1 cellular context compared by ENCODE assay signal in genomic region chr16:56931769-56932587, GRCh38.
TF ChIP-seq lines count a peak whose summit lies in the region.

HERPUD1 (plus strand) TSS chr16:56932142; CDS start chr16:56932245, 103 bp downstream.

TF ChIP-seq in K562, 482 proteins besides CTCF, POLR2A, EP300 and RAD21 (continued from another document and continues in another):
- TF ChIP-seq BCOR (IDR thresholded peaks at IDR 0.05) = no peak
- no peak for TF ChIP-seq HOXB6 (CRISPR knock-in tag; IDR thresholded peaks at IDR 0.05; ENCODE audit: borderline replicate concordance)
- TF ChIP-seq ZNF282 (CRISPR knock-in tag; IDR thresholded peaks at IDR 0.05) = 0 out of 2 replicates have a peak, but pooled peaks have one; percentile 71
- TF ChIP-seq USF1 (CRISPR knock-in tag; IDR thresholded peaks at IDR 0.05) = peak; percentile 94
- TF ChIP-seq CAMTA2 (CRISPR knock-in tag; conservative IDR thresholded peaks at IDR 0.05) = no peak
- TF ChIP-seq MTA1 (IDR thresholded peaks at IDR 0.05; ENCODE audit: borderline replicate concordance) = peak; percentile 77
- TF ChIP-seq L3MBTL2 (IDR thresholded peaks at IDR 0.05) = peak; percentile 94
- TF ChIP-seq ZNF717 (CRISPR knock-in tag; IDR thresholded peaks at IDR 0.05) = no peak
- TF ChIP-seq POLR2AphosphoS2 (IDR thresholded peaks at IDR 0.05; ENCODE audit: low read length) = peak; percentile 83; the same call in 1 of the 2 replicates
- peak in 1 of 2 experiments; percentile 80; a peak in 2 of 4 replicates for TF ChIP-seq SRF (CRISPR knock-in tag; IDR thresholded peaks at IDR 0.05)
- TF ChIP-seq USF2 (CRISPR knock-in tag; IDR thresholded peaks at IDR 0.05) = peak; percentile 91
- peak; percentile 38 for TF ChIP-seq ATF1 (CRISPR knock-in tag; IDR thresholded peaks at IDR 0.05)
- TF ChIP-seq ATF1 (tag; IDR thresholded peaks at IDR 0.05) = peak; percentile 97
- peak; percentile 25; the same call in 1 of the 2 replicates for TF ChIP-seq IRF1 (CRISPR knock-in tag; IDR thresholded peaks at IDR 0.05; ENCODE audit: borderline replicate concordance)
- peak; percentile 100 for TF ChIP-seq HNRNPL (IDR thresholded peaks at IDR 0.05; ENCODE audit: low read depth, low read length)
- 0 out of 2 replicates have a peak, but pooled peaks have one; percentile 3 for TF ChIP-seq NKRF (IDR thresholded peaks at IDR 0.05; ENCODE audit: borderline replicate concordance)
- peak; percentile 87 for TF ChIP-seq CREB1 (IDR thresholded peaks at IDR 0.05)
- TF ChIP-seq CREB1 (CRISPR knock-in tag; IDR thresholded peaks at IDR 0.05) = peak; percentile 90
- TF ChIP-seq BHLHE40 (IDR thresholded peaks at IDR 0.05; ENCODE audit: low read length) = peak; percentile 90
- peak; percentile 94 for TF ChIP-seq KDM5B (IDR thresholded peaks at IDR 0.05; ENCODE audit: insufficient replicate concordance, low read depth, low read length)
- no peak for TF ChIP-seq E2F8 (IDR thresholded peaks at IDR 0.05; ENCODE audit: low read depth, partially characterized antibody)
- peak; percentile 89 for TF ChIP-seq JUND (IDR thresholded peaks at IDR 0.05; ENCODE audit: borderline replicate concordance, low read depth, low read length)
- TF ChIP-seq JUND (tag; IDR thresholded peaks at IDR 0.05; ENCODE audit: borderline replicate concordance, low read depth, low read length) = peak; percentile 71; the same call in 1 of the 3 replicates
- TF ChIP-seq ZNF124 (CRISPR knock-in tag; IDR thresholded peaks at IDR 0.05) = no peak
- TF ChIP-seq NFE2L1 (tag; IDR thresholded peaks at IDR 0.05; ENCODE audit: borderline replicate concordance, low read depth) = no peak
- peak; percentile 12; the same call in 1 of the 2 replicates for TF ChIP-seq SIN3B (IDR thresholded peaks at IDR 0.05; ENCODE audit: low read depth)
- TF ChIP-seq FOS (IDR thresholded peaks at IDR 0.05; ENCODE audit: extremely low read depth, insufficient read length) = peak; percentile 78
- no peak for TF ChIP-seq SNRNP70 (optimal IDR thresholded peaks at IDR 0.05; ENCODE audit: low read depth, low read length)
- TF ChIP-seq GTF2F1 (IDR thresholded peaks at IDR 0.05; ENCODE audit: low read depth, low read length) = peak; percentile 98
- TF ChIP-seq CBX8 (IDR thresholded peaks at IDR 0.05; ENCODE audit: borderline replicate concordance, extremely low read depth, low read depth, low read length, poor library complexity, severe bottlenecking) = no peak
- peak; percentile 96 for TF ChIP-seq PKNOX1 (IDR thresholded peaks at IDR 0.05)
- peak; percentile 93 for TF ChIP-seq RBM22 (IDR thresholded peaks at IDR 0.05; ENCODE audit: low read depth, low read length, poor library complexity, severe bottlenecking)
- 0 out of 2 replicates have a peak, but pooled peaks have one; percentile 36 for TF ChIP-seq NR2C2 (CRISPR knock-in tag; IDR thresholded peaks at IDR 0.05)
- TF ChIP-seq NR2C2 (tag; IDR thresholded peaks at IDR 0.05) = peak; percentile 87
- peak; percentile 14; the same call in 1 of the 2 replicates for TF ChIP-seq TOE1 (IDR thresholded peaks at IDR 0.05; ENCODE audit: borderline replicate concordance)
- TF ChIP-seq TOE1 (CRISPR knock-in tag; IDR thresholded peaks at IDR 0.05; ENCODE audit: borderline replicate concordance, low read depth) = no peak
- TF ChIP-seq TFAP4 (CRISPR knock-in tag; IDR thresholded peaks at IDR 0.05; ENCODE audit: borderline replicate concordance) = peak; percentile 62; the same call in 1 of the 2 replicates
- TF ChIP-seq TGIF2 (CRISPR knock-in tag; IDR thresholded peaks at IDR 0.05) = no peak
- TF ChIP-seq HMBOX1 (IDR thresholded peaks at IDR 0.05) = no peak
- 0 out of 2 replicates have a peak, but pooled peaks have one; percentile 53 for TF ChIP-seq ZNF197 (CRISPR knock-in tag; IDR thresholded peaks at IDR 0.05; ENCODE audit: low read depth)
- TF ChIP-seq GTF2E2 (tag; IDR thresholded peaks at IDR 0.05) = peak; percentile 99
- TF ChIP-seq HNRNPLL (IDR thresholded peaks at IDR 0.05; ENCODE audit: low read depth, low read length, poor library complexity, severe bottlenecking) = peak; percentile 86
- peak; percentile 76 for TF ChIP-seq GABPB1 (CRISPR knock-in tag; IDR thresholded peaks at IDR 0.05)
- peak; percentile 97 for TF ChIP-seq POLR2B (IDR thresholded peaks at IDR 0.05; ENCODE audit: low read depth, partially characterized antibody)
- TF ChIP-seq NONO (IDR thresholded peaks at IDR 0.05; ENCODE audit: low read depth in 2 of 2, low read length in 1 of 2) = peak; percentile 23 to 99; a peak in 2 of 4 replicates
- TF ChIP-seq VEZF1 (CRISPR knock-in tag; IDR thresholded peaks at IDR 0.05) = peak; percentile 60; the same call in 1 of the 2 replicates
- TF ChIP-seq BMI1 (IDR thresholded peaks at IDR 0.05; ENCODE audit: low read length) = no peak
- TF ChIP-seq MYC (IDR thresholded peaks at IDR 0.05; ENCODE audit: low read depth, low read length) = peak; percentile 100
- TF ChIP-seq MYC (CRISPR knock-in tag; IDR thresholded peaks at IDR 0.05; ENCODE audit: borderline replicate concordance, low read depth) = peak; percentile 96
- peak; percentile 98 for TF ChIP-seq ZSCAN32 (CRISPR knock-in tag; IDR thresholded peaks at IDR 0.05)
- TF ChIP-seq JUNB (CRISPR knock-in tag; conservative IDR thresholded peaks at IDR 0.05) = no peak
- TF ChIP-seq ZNF584 (CRISPR knock-in tag; IDR thresholded peaks at IDR 0.05; ENCODE audit: low read depth) = 0 out of 2 replicates have a peak, but pooled peaks have one; percentile 68
- peak; percentile 89 to 91 for TF ChIP-seq MLLT1 (IDR thresholded peaks at IDR 0.05)
- TF ChIP-seq CREB3L1 (IDR thresholded peaks at IDR 0.05; ENCODE audit: borderline replicate concordance, low read depth) = peak; percentile 83
